In genomic region chr2:55743583-55743982, GRCh38 we compare ENCODE assay signal across 1 cellular context.
TF ChIP-seq lines count a peak whose summit lies in the region.

No MANE protein-coding gene starts in this region.

TF ChIP-seq in GM12878, 131 proteins besides CTCF, POLR2A, EP300 and RAD21:
- TF ChIP-seq SIN3A (IDR thresholded peaks at IDR 0.05; ENCODE audit: low read depth, low read length) (no peak), BCLAF1 (IDR thresholded peaks at IDR 0.05) (no peak), YY1 (IDR thresholded peaks at IDR 0.05; ENCODE audit: low read depth, low read length) (no peak), POU2F2 (IDR thresholded peaks at IDR 0.05; ENCODE audit: borderline replicate concordance, low read depth, low read length) (no peak), RFX5 (IDR thresholded peaks at IDR 0.05; ENCODE audit: low read depth, low read length) (no peak), ZNF622 (IDR thresholded peaks at IDR 0.05) (no peak), E2F8 (IDR thresholded peaks at IDR 0.05; ENCODE audit: low read depth, partially characterized antibody) (no peak), FOXM1 (IDR thresholded peaks at IDR 0.05; ENCODE audit: low read depth, low read length) (no peak), MEF2B (IDR thresholded peaks at IDR 0.05; ENCODE audit: partially characterized antibody, poor library complexity, severe bottlenecking) (no peak), PBX3 (IDR thresholded peaks at IDR 0.05; ENCODE audit: insufficient replicate concordance, low read depth, low read length) (no peak), ASH2L (IDR thresholded peaks at IDR 0.05; ENCODE audit: borderline replicate concordance, low read depth) (no peak), CEBPB (IDR thresholded peaks at IDR 0.05; ENCODE audit: borderline replicate concordance in 1 of 2, low read depth in 2 of 2, low read length in 2 of 2) (no peak)
